1 cellular context compared by ENCODE assay signal in the genomic region with DNA sequence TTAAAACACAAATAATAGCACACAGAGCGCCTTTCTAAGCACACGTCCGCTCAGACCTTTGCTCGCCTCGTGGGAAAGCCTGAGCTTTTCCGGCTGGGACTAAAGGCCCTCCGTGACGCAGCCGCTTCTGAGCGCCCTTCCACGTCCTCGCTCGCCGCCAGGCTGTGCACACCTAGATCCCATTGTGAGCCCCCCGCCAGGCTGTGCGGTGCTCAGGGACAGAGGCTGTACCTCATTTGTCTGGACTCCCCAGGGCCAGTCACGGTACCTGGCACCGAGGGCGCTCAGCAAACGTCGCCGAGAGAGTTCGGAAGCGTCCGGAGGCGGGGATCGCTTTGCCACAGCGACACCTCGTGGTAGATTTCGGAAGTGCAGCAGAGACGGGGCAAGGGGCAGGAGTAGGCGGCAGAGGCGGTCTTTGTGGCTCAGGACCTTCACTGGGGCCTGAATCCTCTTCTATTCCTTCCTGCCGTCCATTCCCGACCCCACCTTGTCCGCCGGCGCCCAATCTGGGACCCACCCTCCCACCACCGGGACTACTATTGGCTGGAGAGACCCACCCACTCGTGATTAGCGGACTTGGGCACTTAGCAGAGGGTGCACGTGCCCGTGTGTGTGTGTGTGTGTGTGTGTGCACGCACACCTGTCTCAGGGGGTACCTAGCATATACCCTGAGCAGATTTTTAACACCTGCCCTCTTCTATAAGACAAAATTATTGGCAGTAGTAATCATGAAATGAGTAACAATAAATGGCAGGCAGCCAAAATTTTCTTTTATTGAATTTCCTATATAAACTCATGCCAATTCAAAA.
TF ChIP-seq lines count a peak whose summit lies in the region.

No MANE protein-coding gene starts in this region.

TF ChIP-seq in HepG2, 621 proteins besides CTCF, POLR2A, EP300 and RAD21 (continued from another document and continues in another):
- peak; percentile 14; the same call in 1 of the 2 replicates for TF ChIP-seq FOXP4 (CRISPR knock-in tag; IDR thresholded peaks at IDR 0.05)
- TF ChIP-seq, protein P1, sequence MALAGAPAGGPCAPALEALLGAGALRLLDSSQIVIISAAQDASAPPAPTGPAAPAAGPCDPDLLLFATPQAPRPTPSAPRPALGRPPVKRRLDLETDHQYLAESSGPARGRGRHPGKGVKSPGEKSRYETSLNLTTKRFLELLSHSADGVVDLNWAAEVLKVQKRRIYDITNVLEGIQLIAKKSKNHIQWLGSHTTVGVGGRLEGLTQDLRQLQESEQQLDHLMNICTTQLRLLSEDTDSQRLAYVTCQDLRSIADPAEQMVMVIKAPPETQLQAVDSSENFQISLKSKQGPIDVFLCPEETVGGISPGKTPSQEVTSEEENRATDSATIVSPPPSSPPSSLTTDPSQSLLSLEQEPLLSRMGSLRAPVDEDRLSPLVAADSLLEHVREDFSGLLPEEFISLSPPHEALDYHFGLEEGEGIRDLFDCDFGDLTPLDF (CRISPR knock-in tag; IDR thresholded peaks at IDR 0.05) = no peak
- TF ChIP-seq ZNF570 (CRISPR knock-in tag; IDR thresholded peaks at IDR 0.05; ENCODE audit: borderline replicate concordance) = no peak
- TF ChIP-seq, protein P2, sequence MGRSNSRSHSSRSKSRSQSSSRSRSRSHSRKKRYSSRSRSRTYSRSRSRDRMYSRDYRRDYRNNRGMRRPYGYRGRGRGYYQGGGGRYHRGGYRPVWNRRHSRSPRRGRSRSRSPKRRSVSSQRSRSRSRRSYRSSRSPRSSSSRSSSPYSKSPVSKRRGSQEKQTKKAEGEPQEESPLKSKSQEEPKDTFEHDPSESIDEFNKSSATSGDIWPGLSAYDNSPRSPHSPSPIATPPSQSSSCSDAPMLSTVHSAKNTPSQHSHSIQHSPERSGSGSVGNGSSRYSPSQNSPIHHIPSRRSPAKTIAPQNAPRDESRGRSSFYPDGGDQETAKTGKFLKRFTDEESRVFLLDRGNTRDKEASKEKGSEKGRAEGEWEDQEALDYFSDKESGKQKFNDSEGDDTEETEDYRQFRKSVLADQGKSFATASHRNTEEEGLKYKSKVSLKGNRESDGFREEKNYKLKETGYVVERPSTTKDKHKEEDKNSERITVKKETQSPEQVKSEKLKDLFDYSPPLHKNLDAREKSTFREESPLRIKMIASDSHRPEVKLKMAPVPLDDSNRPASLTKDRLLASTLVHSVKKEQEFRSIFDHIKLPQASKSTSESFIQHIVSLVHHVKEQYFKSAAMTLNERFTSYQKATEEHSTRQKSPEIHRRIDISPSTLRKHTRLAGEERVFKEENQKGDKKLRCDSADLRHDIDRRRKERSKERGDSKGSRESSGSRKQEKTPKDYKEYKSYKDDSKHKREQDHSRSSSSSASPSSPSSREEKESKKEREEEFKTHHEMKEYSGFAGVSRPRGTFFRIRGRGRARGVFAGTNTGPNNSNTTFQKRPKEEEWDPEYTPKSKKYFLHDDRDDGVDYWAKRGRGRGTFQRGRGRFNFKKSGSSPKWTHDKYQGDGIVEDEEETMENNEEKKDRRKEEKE (IDR thresholded peaks at IDR 0.05) = no peak
- no peak; the same call in 1 of the 2 replicates for TF ChIP-seq MIER3 (CRISPR knock-in tag; IDR thresholded peaks at IDR 0.05; ENCODE audit: borderline replicate concordance)
- TF ChIP-seq TP53 (CRISPR knock-in tag; conservative IDR thresholded peaks at IDR 0.05) = no peak
- TF ChIP-seq ZFP36 (IDR thresholded peaks at IDR 0.05; ENCODE audit: borderline replicate concordance, low read depth, low read length, partially characterized antibody) = no peak
- peak; percentile 39; the same call in 1 of the 2 replicates for TF ChIP-seq TFDP2 (CRISPR knock-in tag; IDR thresholded peaks at IDR 0.05)
- TF ChIP-seq, protein P3, sequence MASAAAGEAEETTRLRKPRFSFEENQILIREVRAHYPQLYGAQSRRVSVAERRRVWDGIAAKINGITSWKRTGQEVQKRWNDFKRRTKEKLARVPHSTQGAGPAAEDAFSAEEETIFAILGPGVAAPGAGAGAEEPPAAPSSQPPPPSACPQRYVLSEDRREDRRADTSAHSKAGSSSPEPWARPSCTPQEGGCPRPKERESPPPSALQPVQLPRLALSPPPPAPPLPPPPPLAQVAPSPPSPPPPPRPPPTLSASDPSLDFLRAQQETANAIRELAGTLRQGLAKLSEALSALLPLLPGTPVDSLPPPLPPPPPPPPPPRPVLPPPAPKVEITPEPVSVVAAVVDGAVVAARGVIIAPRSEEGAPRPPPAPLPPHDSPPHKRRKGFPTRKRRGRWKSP (CRISPR knock-in tag; IDR thresholded peaks at IDR 0.05) = no peak; the same call in 1 of the 2 replicates
- no peak for TF ChIP-seq NCOA1 (CRISPR knock-in tag; IDR thresholded peaks at IDR 0.05)
- no peak for TF ChIP-seq TOPORS (CRISPR knock-in tag; IDR thresholded peaks at IDR 0.05)
- no peak for TF ChIP-seq TBX3 (IDR thresholded peaks at IDR 0.05; ENCODE audit: borderline replicate concordance)
- 0 out of 2 replicates have a peak, but pooled peaks have one; percentile 54 for TF ChIP-seq ZBTB42 (CRISPR knock-in tag; IDR thresholded peaks at IDR 0.05)
- TF ChIP-seq ZNF546 (CRISPR knock-in tag; conservative IDR thresholded peaks at IDR 0.05) = no peak
- TF ChIP-seq ZNF543 (CRISPR knock-in tag; IDR thresholded peaks at IDR 0.05) = no peak
- TF ChIP-seq, protein P4, sequence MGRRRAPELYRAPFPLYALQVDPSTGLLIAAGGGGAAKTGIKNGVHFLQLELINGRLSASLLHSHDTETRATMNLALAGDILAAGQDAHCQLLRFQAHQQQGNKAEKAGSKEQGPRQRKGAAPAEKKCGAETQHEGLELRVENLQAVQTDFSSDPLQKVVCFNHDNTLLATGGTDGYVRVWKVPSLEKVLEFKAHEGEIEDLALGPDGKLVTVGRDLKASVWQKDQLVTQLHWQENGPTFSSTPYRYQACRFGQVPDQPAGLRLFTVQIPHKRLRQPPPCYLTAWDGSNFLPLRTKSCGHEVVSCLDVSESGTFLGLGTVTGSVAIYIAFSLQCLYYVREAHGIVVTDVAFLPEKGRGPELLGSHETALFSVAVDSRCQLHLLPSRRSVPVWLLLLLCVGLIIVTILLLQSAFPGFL (CRISPR knock-in tag; IDR thresholded peaks at IDR 0.05) = no peak
- no peak for TF ChIP-seq POLR2AphosphoS2 (IDR thresholded peaks at IDR 0.05; ENCODE audit: low read depth, low read length)
- no peak for TF ChIP-seq ZNF709 (CRISPR knock-in tag; IDR thresholded peaks at IDR 0.05)
- no peak for TF ChIP-seq ZNF558 (CRISPR knock-in tag; IDR thresholded peaks at IDR 0.05; ENCODE audit: borderline replicate concordance)
- TF ChIP-seq ZSCAN31 (CRISPR knock-in tag; IDR thresholded peaks at IDR 0.05; ENCODE audit: low read depth) = no peak
- no peak for TF ChIP-seq ZSCAN9 (CRISPR knock-in tag; IDR thresholded peaks at IDR 0.05; ENCODE audit: borderline replicate concordance)
- TF ChIP-seq, protein P5, sequence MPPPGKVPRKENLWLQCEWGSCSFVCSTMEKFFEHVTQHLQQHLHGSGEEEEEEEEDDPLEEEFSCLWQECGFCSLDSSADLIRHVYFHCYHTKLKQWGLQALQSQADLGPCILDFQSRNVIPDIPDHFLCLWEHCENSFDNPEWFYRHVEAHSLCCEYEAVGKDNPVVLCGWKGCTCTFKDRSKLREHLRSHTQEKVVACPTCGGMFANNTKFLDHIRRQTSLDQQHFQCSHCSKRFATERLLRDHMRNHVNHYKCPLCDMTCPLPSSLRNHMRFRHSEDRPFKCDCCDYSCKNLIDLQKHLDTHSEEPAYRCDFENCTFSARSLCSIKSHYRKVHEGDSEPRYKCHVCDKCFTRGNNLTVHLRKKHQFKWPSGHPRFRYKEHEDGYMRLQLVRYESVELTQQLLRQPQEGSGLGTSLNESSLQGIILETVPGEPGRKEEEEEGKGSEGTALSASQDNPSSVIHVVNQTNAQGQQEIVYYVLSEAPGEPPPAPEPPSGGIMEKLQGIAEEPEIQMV (CRISPR knock-in tag; IDR thresholded peaks at IDR 0.05; ENCODE audit: low read depth) = peak; percentile 75
- TF ChIP-seq SALL2 (CRISPR knock-in tag; IDR thresholded peaks at IDR 0.05) = no peak
- TF ChIP-seq, protein P6, sequence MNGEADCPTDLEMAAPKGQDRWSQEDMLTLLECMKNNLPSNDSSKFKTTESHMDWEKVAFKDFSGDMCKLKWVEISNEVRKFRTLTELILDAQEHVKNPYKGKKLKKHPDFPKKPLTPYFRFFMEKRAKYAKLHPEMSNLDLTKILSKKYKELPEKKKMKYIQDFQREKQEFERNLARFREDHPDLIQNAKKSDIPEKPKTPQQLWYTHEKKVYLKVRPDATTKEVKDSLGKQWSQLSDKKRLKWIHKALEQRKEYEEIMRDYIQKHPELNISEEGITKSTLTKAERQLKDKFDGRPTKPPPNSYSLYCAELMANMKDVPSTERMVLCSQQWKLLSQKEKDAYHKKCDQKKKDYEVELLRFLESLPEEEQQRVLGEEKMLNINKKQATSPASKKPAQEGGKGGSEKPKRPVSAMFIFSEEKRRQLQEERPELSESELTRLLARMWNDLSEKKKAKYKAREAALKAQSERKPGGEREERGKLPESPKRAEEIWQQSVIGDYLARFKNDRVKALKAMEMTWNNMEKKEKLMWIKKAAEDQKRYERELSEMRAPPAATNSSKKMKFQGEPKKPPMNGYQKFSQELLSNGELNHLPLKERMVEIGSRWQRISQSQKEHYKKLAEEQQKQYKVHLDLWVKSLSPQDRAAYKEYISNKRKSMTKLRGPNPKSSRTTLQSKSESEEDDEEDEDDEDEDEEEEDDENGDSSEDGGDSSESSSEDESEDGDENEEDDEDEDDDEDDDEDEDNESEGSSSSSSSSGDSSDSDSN (CRISPR knock-in tag; IDR thresholded peaks at IDR 0.05) = peak; percentile 73
- no peak for TF ChIP-seq ARID3A (IDR thresholded peaks at IDR 0.05; ENCODE audit: low read depth, low read length)
- TF ChIP-seq GTF2F1 (IDR thresholded peaks at IDR 0.05; ENCODE audit: low read length) = no peak
- TF ChIP-seq SMARCC2 (IDR thresholded peaks at IDR 0.05) = no peak
- no peak for TF ChIP-seq RBFOX2 (IDR thresholded peaks at IDR 0.05; ENCODE audit: low read depth, low read length)
- 0 out of 2 replicates have a peak, but pooled peaks have one; percentile 48 for TF ChIP-seq ZNF710 (CRISPR knock-in tag; IDR thresholded peaks at IDR 0.05; ENCODE audit: borderline replicate concordance)
- TF ChIP-seq, protein P7, sequence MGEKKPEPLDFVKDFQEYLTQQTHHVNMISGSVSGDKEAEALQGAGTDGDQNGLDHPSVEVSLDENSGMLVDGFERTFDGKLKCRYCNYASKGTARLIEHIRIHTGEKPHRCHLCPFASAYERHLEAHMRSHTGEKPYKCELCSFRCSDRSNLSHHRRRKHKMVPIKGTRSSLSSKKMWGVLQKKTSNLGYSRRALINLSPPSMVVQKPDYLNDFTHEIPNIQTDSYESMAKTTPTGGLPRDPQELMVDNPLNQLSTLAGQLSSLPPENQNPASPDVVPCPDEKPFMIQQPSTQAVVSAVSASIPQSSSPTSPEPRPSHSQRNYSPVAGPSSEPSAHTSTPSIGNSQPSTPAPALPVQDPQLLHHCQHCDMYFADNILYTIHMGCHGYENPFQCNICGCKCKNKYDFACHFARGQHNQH (CRISPR knock-in tag; IDR thresholded peaks at IDR 0.05) = no peak
- no peak for TF ChIP-seq ZMAT5 (CRISPR knock-in tag; IDR thresholded peaks at IDR 0.05; ENCODE audit: borderline replicate concordance, low read depth)
- TF ChIP-seq HDAC2 (CRISPR knock-in tag; IDR thresholded peaks at IDR 0.05) = peak; percentile 56; the same call in 1 of the 2 replicates
- TF ChIP-seq CHCHD3 (CRISPR knock-in tag; IDR thresholded peaks at IDR 0.05) = no peak
- TF ChIP-seq ZNF160 (CRISPR knock-in tag; IDR thresholded peaks at IDR 0.05) = 0 out of 2 replicates have a peak, but pooled peaks have one; percentile 26
- no peak for TF ChIP-seq ZNF652 (CRISPR knock-in tag; IDR thresholded peaks at IDR 0.05; ENCODE audit: borderline replicate concordance, low read depth)
